7 cellular contexts compared by ENCODE assay signal in genomic region chr1:16873076-16873879, GRCh38. TPM values are rescaled to one million over a fixed set of nuclear protein-coding genes. Genes with fewer than 3 reads are reported as not detected.
DNase-seq lines count a peak whose midpoint lies in the region; ATAC-seq and TF ChIP-seq lines count a peak whose summit lies in the region.
"Not testable (repeated sequence)": the region's sequence is repeated elsewhere in the genome, so short reads cannot be mapped to it uniquely, and the experiment has no call there.

No MANE protein-coding gene starts in this region.

- H3K4me3 Mint-ChIP-seq in activated B cell treated with CpG ODN at 0.5 μM for 24 hours = peak overlapping the region; percentile 79
- H3K4me3 Mint-ChIP-seq in natural killer cell treated with Interleukin-12 subunit alpha and Interleukin-12 subunit beta and Interleukin-15 and Interleukin-18, amount 100 ng/mL, for 72 hours = peak overlapping the region; percentile 66

- WGBS in iPS DF 6.9 (ENCODE audit: insufficient coverage, insufficient read length) = no CpG with 5 or more reads among the region's 52 CpGs

- H3K27me3 ChIP-seq in iPS DF 6.9 (ENCODE audit: control insufficient read depth, insufficient read depth, low read length) = not testable (repeated sequence)

- H3K4me1 Mint-ChIP-seq in activated B cell treated with CpG ODN at 0.5 μM for 24 hours; natural killer cell treated with Interleukin-12 subunit alpha and Interleukin-12 subunit beta and Interleukin-15 and Interleukin-18, amount 100 ng/mL, for 72 hours (ENCODE audit: low read depth in 2 of 2): not testable (repeated sequence)

- intact Hi-C loops in activated B cell treated with CpG ODN at 0.5 μM for 24 hours (cut with micrococcal nuclease) = not testable (repeated sequence)

- not testable (repeated sequence) for H3K27ac ChIP-seq in iPS DF 6.9 (ENCODE audit: low read length)

- POLR2A ChIA-PET in activated B cell treated with CpG ODN at 0.5 μM for 24 hours (lab: Charles Lee) = interaction anchor here (0.7 kb wide), 1 partner anchor 252 kb away, joined by 3 read pairs; no protein-coding TSS in a partner anchor

- CTCF ChIA-PET in activated B cell treated with CpG ODN at 0.5 μM for 24 hours (lab: Charles Lee) = not testable (repeated sequence)

- not testable (repeated sequence) for DNase-seq in HFF-Myc (ENCODE audit: extremely low read depth, low read depth); iPS DF 6.9 (ENCODE audit: low read depth, low spot score)
- peak; percentile 39 for DNase-seq in activated B cell treated with CpG ODN at 0.5 μM for 24 hours
- peak; percentile 56 for DNase-seq in activated naive CD4-positive, alpha-beta T cell treated with anti-CD3 and anti-CD28 coated beads, Interleukin-2, amount 50 U/mL, for 16 hours
- peak; percentile 29 for DNase-seq in effector CD8-positive, alpha-beta T cell (lab: John Stamatoyannopoulos, UW)
- DNase-seq in natural killer cell treated with Interleukin-12 subunit alpha and Interleukin-12 subunit beta and Interleukin-15 and Interleukin-18, amount 100 ng/mL, for 72 hours (ENCODE audit: low spot score) = peak; percentile 71
- peak; percentile 68 for DNase-seq in stimulated activated CD4-positive, alpha-beta T cell treated with anti-CD3 and anti-CD28 coated beads, Interleukin-4, amount 100 ng/mL, for 1 hour

- ATAC-seq in activated B cell treated with CpG ODN at 0.5 μM for 24 hours (ENCODE audit: low read depth) = not testable (repeated sequence)
- peak in 1 of 2 donors; percentile 61 for ATAC-seq in natural killer cell treated with Interleukin-12 subunit alpha and Interleukin-12 subunit beta and Interleukin-15 and Interleukin-18, amount 100 ng/mL, for 72 hours

- not testable (repeated sequence) for H3K9me3 ChIP-seq in iPS DF 6.9 (ENCODE audit: control insufficient read depth, insufficient read depth, low read length)

- H3K27ac Mint-ChIP-seq in activated B cell treated with CpG ODN at 0.5 μM for 24 hours = not testable (repeated sequence)
- H3K27ac Mint-ChIP-seq in natural killer cell treated with Interleukin-12 subunit alpha and Interleukin-12 subunit beta and Interleukin-15 and Interleukin-18, amount 100 ng/mL, for 72 hours = peak overlapping the region in 1 of 2 donors; percentile 61

- H3K27me3 Mint-ChIP-seq in activated B cell treated with CpG ODN at 0.5 μM for 24 hours = peaks cover 15% of the 10 kb centered on the region
- peaks cover 19 to 57% of the 10 kb centered on the region in 2 donors for H3K27me3 Mint-ChIP-seq in natural killer cell treated with Interleukin-12 subunit alpha and Interleukin-12 subunit beta and Interleukin-15 and Interleukin-18, amount 100 ng/mL, for 72 hours

- H3K36me3 ChIP-seq in iPS DF 6.9 (ENCODE audit: control insufficient read depth, insufficient read depth, low read length) = not testable (repeated sequence)

- H3K36me3 Mint-ChIP-seq in activated B cell treated with CpG ODN at 0.5 μM for 24 hours (ENCODE audit: low read depth); natural killer cell treated with Interleukin-12 subunit alpha and Interleukin-12 subunit beta and Interleukin-15 and Interleukin-18, amount 100 ng/mL, for 72 hours: not testable (repeated sequence)

- peak overlapping the region; percentile 27 for H3K4me3 ChIP-seq in HFF-Myc (replicated peaks; ENCODE audit: low read depth, low read length)
- peak overlapping the region; percentile 25; the same call in 1 of the 2 replicates for H3K4me3 ChIP-seq in iPS DF 6.9 (ENCODE audit: low read length)

- H3K9me3 Mint-ChIP-seq in activated B cell treated with CpG ODN at 0.5 μM for 24 hours; natural killer cell treated with Interleukin-12 subunit alpha and Interleukin-12 subunit beta and Interleukin-15 and Interleukin-18, amount 100 ng/mL, for 72 hours: not testable (repeated sequence)

- TF ChIP-seq CTCF in HFF-Myc (IDR thresholded peaks at IDR 0.05; ENCODE audit: low read depth, low read length, missing control alignments); activated B cell treated with CpG ODN at 0.5 μM for 24 hours (IDR thresholded peaks at IDR 0.05): not testable (repeated sequence)

- not testable (repeated sequence) for H3K4me1 ChIP-seq in iPS DF 6.9 (ENCODE audit: control insufficient read depth, insufficient read depth, low read length)

RNA-seq across cellular contexts. Expression of gene RNU1-2, which starts 22.5 kb away (rescaled TPM):
- total RNA-seq in activated B cell treated with CpG ODN at 0.5 μM for 24 hours = 3,526 and 4,195 TPM in 2 replicates
- total RNA-seq in natural killer cell treated with Interleukin-12 subunit alpha and Interleukin-12 subunit beta and Interleukin-15 and Interleukin-18, amount 100 ng/mL, for 72 hours = 1,000 to 10,000 TPM; 1,591 to 3,879 TPM

RNA-seq across cellular contexts. Expression of gene CROCC, which starts 48.5 kb away (rescaled TPM):
- total RNA-seq in activated B cell treated with CpG ODN at 0.5 μM for 24 hours = 30.2 and 30.4 TPM in 2 replicates
- 10 to 100 TPM; 21.0 to 29.3 TPM for total RNA-seq in natural killer cell treated with Interleukin-12 subunit alpha and Interleukin-12 subunit beta and Interleukin-15 and Interleukin-18, amount 100 ng/mL, for 72 hours
